Comparison of ENCODE assay signal across 22 cellular contexts in genomic region chr21:16074950-16075489, GRCh38.
DNase-seq lines count a peak whose midpoint lies in the region; ATAC-seq, FAIRE-seq and TF ChIP-seq lines count a peak whose summit lies in the region.
"Had no signal": no experiment of that assay in that cellular context is flagged by ENCODE, and none has a peak within 500 bp of the region (broad histone marks: within the 10 kb centered on the region; RNA-seq: fewer than 3 reads in every experiment).

No MANE protein-coding gene starts in this region.

- DNase-seq in dorsolateral prefrontal cortex (no peak), mesothelial cell of epicardium (ENCODE audit: low spot score in 2 of 2, unreplicated experiment in 2 of 2) (no peak), superior temporal gyrus (ENCODE audit: extremely low spot score) (peak; percentile 85), SKM-1 (lab: John Stamatoyannopoulos, UW; ENCODE audit: unreplicated experiment) (no peak), SK-N-DZ (ENCODE audit: low spot score) (no peak), GM19240 (ENCODE audit: insufficient read length, low spot score) (no peak)
- DNase-seq: Calu3, DMS79 treated with DMSO at 0.1 percent for 48 hours, H9, Karpas-422, NCI-H1092 treated with DMSO at 0.1 percent for 48 hours, NCI-H1436, NCI-H187 treated with DMSO at 0.1 percent for 48 hours, NCI-H524, NCI-H748 treated with DMSO at 0.1 percent for 48 hours, SIG-M5 had no signal

- peak; percentile 37 for FAIRE-seq in TTC549 (lab: Jason Lieb, UNC)
- FAIRE-seq: GM12892, GM19239, HepG2 had no signal

- H3K27ac Mint-ChIP-seq in mesothelial cell of epicardium: peak overlapping the region; percentile 62
- H3K27ac Mint-ChIP-seq: GM23338, H9 had no signal

- intact Hi-C loops in dorsolateral prefrontal cortex (cut with DNase I): loop anchor here (5.0 to 10.0 kb wide), 5 partner anchors 343 to 517 kb away; no protein-coding TSS in a partner anchor

- no peak for TF ChIP-seq POLR2A in GM18505 (IDR thresholded peaks at IDR 0.05; ENCODE audit: borderline replicate concordance, extremely low read depth, insufficient read depth, insufficient read length)

- peak overlapping the region; percentile 55 to 99 (median 97) for H3K27ac ChIP-seq in dorsolateral prefrontal cortex

- H3K4me1 Mint-ChIP-seq in mesothelial cell of epicardium: peaks cover 40% of the 10 kb centered on the region

- no peak for TF ChIP-seq CTCF in dorsolateral prefrontal cortex (IDR thresholded peaks at IDR 0.05 in 54 of 56, conservative IDR thresholded peaks at IDR 0.05 in 2 of 56; ENCODE audit: low read depth in 1 of 56, partially characterized antibody in 56 of 56)
- TF ChIP-seq CTCF in mesothelial cell of epicardium (IDR thresholded peaks at IDR 0.05; ENCODE audit: unreplicated experiment): no peak

- peak overlapping the region; percentile 3 to 77 (median 61) for H3K4me3 ChIP-seq in dorsolateral prefrontal cortex
- H3K4me3 ChIP-seq: GM23338 had no signal

- no peak for ATAC-seq in GM18505 (IDR thresholded peaks at IDR 0.05; ENCODE audit: unreplicated experiment)
- ATAC-seq: GM23338, HepG2 had no signal

- no peak overlapping the region for H3K4me3 Mint-ChIP-seq in mesothelial cell of epicardium
- H3K4me3 Mint-ChIP-seq: GM23338, H9 had no signal

- peaks cover 13% of the 10 kb centered on the region for H3K36me3 Mint-ChIP-seq in mesothelial cell of epicardium

- H3K9me3 Mint-ChIP-seq in mesothelial cell of epicardium: no peaks in the 10 kb centered on the region
- H3K9me3 Mint-ChIP-seq: GM23338, H9 had no signal

- no peaks in the 10 kb centered on the region for H3K27me3 ChIP-seq in dorsolateral prefrontal cortex

- H3K27me3 Mint-ChIP-seq in mesothelial cell of epicardium (ENCODE audit: low read depth): no peaks in the 10 kb centered on the region
